ENCODE assay signal across 8 cellular contexts in genomic region chr2:98909381-98910211, GRCh38. TPM values are rescaled to one million over a fixed set of nuclear protein-coding genes. Genes with fewer than 3 reads are reported as not detected.
DNase-seq lines count a peak whose midpoint lies in the region; ATAC-seq and TF ChIP-seq lines count a peak whose summit lies in the region.

No MANE protein-coding gene starts in this region.

- H3K4me1 ChIP-seq in body of pancreas (peaks cover 65% of the 10 kb centered on the region), upper lobe of left lung (peaks cover 22 to 49% (median 39%) of the 10 kb centered on the region in 4 donors)

- H3K27ac ChIP-seq in body of pancreas (peak overlapping the region; percentile 82 to 93 (median 84)), upper lobe of left lung (peak overlapping the region; percentile 54 to 76 (median 67))

- H3K4me3 ChIP-seq in body of pancreas = no peak overlapping the region
- no peak overlapping the region for H3K4me3 ChIP-seq in kidney epithelial cell (ENCODE audit: low read depth, low read length)
- no peak overlapping the region for H3K4me3 ChIP-seq in upper lobe of left lung

- H3K27me3 ChIP-seq in body of pancreas (no peaks in the 10 kb centered on the region), kidney epithelial cell (ENCODE audit: control insufficient read depth, insufficient read depth, low read length) (no peaks in the 10 kb centered on the region), upper lobe of left lung (no peaks in the 10 kb centered on the region)

- ATAC-seq in body of pancreas (peak; percentile 96), upper lobe of left lung (ENCODE audit: low FRiP score in 2 of 2) (peak; percentile 59 to 89), HG03457 (IDR thresholded peaks at IDR 0.05; ENCODE audit: unreplicated experiment) (no peak)

- no peaks in the 10 kb centered on the region for H3K36me3 ChIP-seq in body of pancreas (replicated peaks in 1 of 2; ENCODE audit: insufficient read depth in 1 of 2, low read depth in 2 of 2)
- no peaks in the 10 kb centered on the region for H3K36me3 ChIP-seq in kidney epithelial cell (ENCODE audit: control insufficient read depth, insufficient read depth, low read length)
- H3K36me3 ChIP-seq in upper lobe of left lung = no peaks in the 10 kb centered on the region

- intact Hi-C loops in body of pancreas (cut with DNase I) = no loop called here

- DNase-seq in GM04503 (ENCODE audit: low read depth) = peak; percentile 18
- DNase-seq in NCI-H2081 treated with DMSO at 0.1 percent for 48 hours (lab: John Stamatoyannopoulos, UW) = peak; percentile 92
- peak; percentile 94 to 98 (median 97) for DNase-seq in body of pancreas
- DNase-seq in kidney epithelial cell (ENCODE audit: low read depth) = peak; percentile 48
- DNase-seq in upper lobe of left lung = peak in 1 of 2 donors; percentile 92
- no peak for DNase-seq in globus pallidus (ENCODE audit: low spot score)
- no peak for DNase-seq in GOT3 (lab: John Stamatoyannopoulos, UW)

- TF ChIP-seq EP300 in upper lobe of left lung (IDR thresholded peaks at IDR 0.05) = peak in 1 of 4 donors; percentile 23

- H3K9me3 ChIP-seq in body of pancreas (no peaks in the 10 kb centered on the region), upper lobe of left lung (no peaks in the 10 kb centered on the region)

- WGBS in body of pancreas, 2 donors = 3 to 5% methylated on average over 18 of the region's 18 CpGs
- WGBS in upper lobe of left lung, 2 donors = 5 to 7% methylated on average over 18 of the region's 18 CpGs

- TF ChIP-seq CTCF in body of pancreas (IDR thresholded peaks at IDR 0.05) = no peak
- TF ChIP-seq CTCF in kidney epithelial cell (IDR thresholded peaks at IDR 0.05; ENCODE audit: insufficient read depth, low read length, poor library complexity, severe bottlenecking) = no peak
- no peak for TF ChIP-seq CTCF in upper lobe of left lung (IDR thresholded peaks at IDR 0.05)

- peak in 2 of 3 donors; percentile 49 to 53 for TF ChIP-seq POLR2A in body of pancreas (IDR thresholded peaks at IDR 0.05)
- TF ChIP-seq POLR2A in upper lobe of left lung (IDR thresholded peaks at IDR 0.05) = peak in 1 of 4 donors; percentile 28

RNA-seq across cellular contexts. Expression of gene CRACDL, which starts 26.4 kb away (rescaled TPM):
- 10 to 100 TPM; 14.8 to 22.1 TPM for total RNA-seq in body of pancreas
- 1.4 TPM in 2 replicates for total RNA-seq in kidney epithelial cell
- 10 to 100 TPM; 14.6 to 33.4 (median 20.2) TPM for total RNA-seq in upper lobe of left lung

Comparison
In these comparisons a context has a peak if more than half of its experiments do, and no peak if none do; other contexts are left out.
1. DNase-seq: peak in GM04503 (single experiment), NCI-H2081 treated with DMSO at 0.1 percent for 48 hours (single experiment), body of pancreas (4 of 4) and kidney epithelial cell (single experiment); none in globus pallidus (single experiment) and GOT3 (single experiment).